In the genomic region with DNA sequence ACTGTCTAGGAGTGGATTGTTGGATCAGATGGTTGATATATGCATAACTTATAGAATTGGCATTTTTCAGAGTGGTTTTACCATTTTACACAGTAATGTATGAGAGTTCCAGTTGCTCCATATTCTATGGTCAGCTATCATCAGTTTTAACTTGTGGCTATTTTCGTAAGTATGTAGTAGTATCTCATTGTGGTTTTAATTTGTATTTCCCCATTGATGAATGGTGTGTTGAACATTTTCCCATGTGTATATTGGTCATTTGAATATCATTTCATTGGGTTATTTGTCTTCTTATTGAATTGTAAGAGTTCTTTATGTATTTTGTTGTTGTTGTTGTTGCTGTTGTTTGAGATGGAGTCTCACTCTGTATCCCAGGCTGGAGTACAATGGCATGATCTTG, we compare ENCODE assay signal across 9 cellular contexts.
"Had no signal": no experiment of that assay in that cellular context is flagged by ENCODE, and none has a peak within 500 bp of the region (broad histone marks: within the 10 kb centered on the region; RNA-seq: fewer than 3 reads in every experiment).

No MANE protein-coding gene starts in this region.

- H3K36me3 ChIP-seq: WERI-Rb-1 had no signal

- ATAC-seq: activated CD4-positive, alpha-beta T cell treated with anti-CD3 and anti-CD28 coated beads for 36 hours; activated CD4-positive, CD25-positive, alpha-beta regulatory T cell treated with anti-CD3 and anti-CD28 coated beads, Interleukin-2, amount 50 U/mL, for 24 hours; activated CD8-positive, alpha-beta memory T cell treated with anti-CD3 and anti-CD28 coated beads, Interleukin-2, amount 10 ng/mL, durations not matched to agents 7 days and 5 days; activated CD8-positive, alpha-beta T cell treated with anti-CD3 and anti-CD28 coated beads for 36 hours; activated CD8-positive, alpha-beta T cell treated with anti-CD3 and anti-CD28 coated beads, Interleukin-2, amount 10 ng/mL, durations not matched to agents 7 days and 5 days; T-helper 17 cell; WTC11 had no signal

- H3K27ac ChIP-seq: VCaP, WERI-Rb-1 had no signal
